ENCODE assay signal across 1 cellular context in the genomic region with DNA sequence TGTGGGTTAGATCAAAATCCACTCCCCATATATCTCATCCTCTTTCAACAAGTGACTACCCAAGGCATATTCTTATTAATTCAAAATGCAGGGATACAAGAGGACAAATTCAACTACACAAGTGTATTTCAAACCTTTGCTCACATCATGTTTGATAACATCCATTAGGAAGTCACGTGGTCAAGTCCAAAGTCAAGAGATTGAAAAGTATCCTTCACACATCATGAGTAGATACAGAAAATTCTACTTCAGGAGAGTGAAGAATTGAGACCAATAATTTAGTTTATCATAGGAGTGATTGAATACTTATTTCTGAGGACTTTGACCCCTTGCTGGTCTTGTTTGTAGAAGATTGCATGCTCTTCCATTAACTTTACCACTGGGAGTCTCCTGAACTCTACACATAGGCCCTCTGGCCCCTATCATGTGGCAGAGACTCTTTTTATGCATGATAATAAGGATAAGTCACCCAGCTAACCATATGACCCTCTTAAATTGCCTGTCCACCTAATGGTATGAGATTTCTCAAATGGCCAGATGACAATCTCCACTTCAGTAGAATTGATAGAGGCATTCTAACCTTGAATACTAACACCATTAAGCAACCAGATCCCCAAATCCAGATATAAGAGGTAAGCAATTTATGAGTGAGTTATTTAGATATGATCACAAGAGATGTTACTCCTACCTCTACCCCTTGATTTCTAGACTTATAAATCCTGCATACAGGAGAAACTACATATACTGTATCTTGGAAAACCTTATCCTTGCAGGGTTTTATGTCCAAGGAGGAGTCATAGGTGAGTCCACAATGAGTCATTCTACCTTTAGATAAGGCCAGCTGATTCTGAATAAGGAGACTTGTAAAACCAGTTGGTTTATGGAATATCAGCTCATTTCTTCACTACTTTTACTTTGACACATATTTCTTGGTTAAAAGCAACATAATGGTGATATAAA.
TF ChIP-seq lines count a peak whose summit lies in the region.

No MANE protein-coding gene starts in this region.

TF ChIP-seq in K562, 482 proteins besides CTCF, POLR2A, EP300 and RAD21:
- TF ChIP-seq RAD51 (IDR thresholded peaks at IDR 0.05; ENCODE audit: borderline replicate concordance, low read depth) (0 out of 2 replicates have a peak, but pooled peaks have one; percentile 32), FOSL1 (tag; conservative IDR thresholded peaks at IDR 0.05) (0 out of 2 replicates have a peak, but pooled peaks have one; percentile 22), THRAP3 (IDR thresholded peaks at IDR 0.05; ENCODE audit: borderline replicate concordance) (no peak), TFE3 (CRISPR knock-in tag; IDR thresholded peaks at IDR 0.05) (peak; percentile 83)
